In genomic region chr16:23435500-23435899, GRCh38 we compare ENCODE assay signal across 8 cellular contexts. TPM values are rescaled to one million over a fixed set of nuclear protein-coding genes. Genes with fewer than 3 reads are reported as not detected.
DNase-seq lines count a peak whose midpoint lies in the region; ATAC-seq and TF ChIP-seq lines count a peak whose summit lies in the region.

No MANE protein-coding gene starts in this region.

- peaks cover 21% of the 10 kb centered on the region for H3K4me1 ChIP-seq in MM.1S (ENCODE audit: low read length)

- no peaks in the 10 kb centered on the region for H3F3A ChIP-seq in MM.1S (ENCODE audit: insufficient read depth, low read length)

- no peak overlapping the region for H3K4me3 ChIP-seq in MM.1S (ENCODE audit: low read length)

- H3K9me3 ChIP-seq in MM.1S (replicated peaks; ENCODE audit: insufficient read depth, low read length) = no peaks in the 10 kb centered on the region

- TF ChIP-seq CTCF in MM.1S (IDR thresholded peaks at IDR 0.05; ENCODE audit: low read length) = peak; percentile 95

- H4K20me1 ChIP-seq in MM.1S (ENCODE audit: insufficient read depth, low read length) = no peaks in the 10 kb centered on the region

- intact Hi-C loops in head of caudate nucleus (cut with DNase I) = loop anchor here (2.0 to 10.0 kb wide), 2 partner anchors 253 to 541 kb away; partner anchors contain the start of gene SCNN1G

- no peaks in the 10 kb centered on the region for H3K79me2 ChIP-seq in MM.1S (ENCODE audit: low read length)

- DNase-seq in GF-D8 (lab: John Stamatoyannopoulos, UW) (peak; percentile 98), MM.1S (peak; percentile 79), SK-N-DZ (ENCODE audit: low spot score) (peak; percentile 47), head of caudate nucleus (peak in 39 of 42 donors; percentile 14 to 73 (median 49)), pulmonary artery endothelial cell (ENCODE audit: low read depth, low spot score) (peak; percentile 41)
- peak; percentile 4 to 45 (median 18) for DNase-seq in activated naive CD4-positive, alpha-beta T cell (lab: John Stamatoyannopoulos, UW)

- H2AFZ ChIP-seq in MM.1S (ENCODE audit: low read length) = no peak overlapping the region

- H3K27me3 ChIP-seq in MM.1S (replicated peaks; ENCODE audit: insufficient read depth, low read length) = no peaks in the 10 kb centered on the region

- H3K4me2 ChIP-seq in MM.1S (ENCODE audit: low read depth, low read length) = no peak overlapping the region

- H3K36me3 ChIP-seq in MM.1S (replicated peaks; ENCODE audit: insufficient read depth, low read length) = no peaks in the 10 kb centered on the region

- H3K27ac ChIP-seq in MM.1S (ENCODE audit: low read length) = no peak overlapping the region

- H3K9me2 ChIP-seq in MM.1S (replicated peaks; ENCODE audit: insufficient read depth, low read length) = no peaks in the 10 kb centered on the region

- no peak for ATAC-seq in HG03159 (IDR thresholded peaks at IDR 0.05; ENCODE audit: unreplicated experiment)
- ATAC-seq in HG03439 (IDR thresholded peaks at IDR 0.05; ENCODE audit: unreplicated experiment) = no peak

- H3K9ac ChIP-seq in MM.1S (ENCODE audit: low read length) = no peak overlapping the region

RNA-seq across cellular contexts. Expression of gene COG7, which starts 17.5 kb away (rescaled TPM):
- polyA plus RNA-seq in SK-N-DZ (2014; cell fraction: cytosol; rRNA removed) = 12.5 and 18.3 TPM in 2 replicates
- 15.5 and 19.7 TPM in 2 replicates for polyA plus RNA-seq in SK-N-DZ (2014; cell fraction: nucleus; rRNA removed)
- total RNA-seq in pulmonary artery endothelial cell = 10.9 and 13.4 TPM in 2 replicates

Comparison
In these comparisons a context has a peak if more than half of its experiments do, and no peak if none do; other contexts are left out.
1. DNase-seq: peak in every context shown above with its lines; median percentile 98 in GF-D8; 79 in MM.1S; 49 in head of caudate nucleus; 47 in SK-N-DZ; 41 in pulmonary artery endothelial cell; 18 in activated naive CD4-positive, alpha-beta T cell.